In the genomic region with DNA sequence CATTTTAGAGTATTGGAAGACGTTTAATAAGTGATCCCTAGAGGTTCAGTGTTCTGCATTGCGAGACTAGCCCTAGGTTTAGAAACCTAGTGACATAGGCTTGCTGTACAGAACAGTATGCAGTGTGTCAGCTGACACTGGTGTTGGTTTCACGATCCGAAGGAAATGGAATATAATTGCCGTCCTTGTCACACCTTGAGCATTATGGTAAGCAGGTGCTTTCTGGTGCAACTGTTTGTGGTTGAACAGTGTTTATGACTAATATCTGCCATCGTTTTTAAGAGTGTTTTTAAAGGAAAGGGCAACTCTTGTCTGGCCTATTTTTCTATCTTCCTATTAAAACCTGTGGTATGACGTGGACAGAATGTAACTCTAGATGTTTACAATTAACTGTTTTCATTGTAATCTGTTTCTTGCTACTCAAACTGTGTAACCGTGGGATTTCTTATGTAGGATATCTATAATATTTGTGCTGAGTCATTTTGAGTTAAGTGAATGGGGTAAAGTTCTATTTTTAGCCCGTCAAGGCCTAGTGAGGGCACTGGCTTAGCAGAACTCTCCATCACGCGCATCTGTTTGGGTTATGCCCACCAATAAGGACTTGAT, we compare ENCODE assay signal across 8 cellular contexts. TPM values are rescaled to one million over a fixed set of nuclear protein-coding genes. Genes with fewer than 3 reads are reported as not detected.
DNase-seq lines count a peak whose midpoint lies in the region; ATAC-seq, FAIRE-seq and TF ChIP-seq lines count a peak whose summit lies in the region.

No MANE protein-coding gene starts in this region.

- no peak for TF ChIP-seq CTCF in D721Med (IDR thresholded peaks at IDR 0.05; ENCODE audit: insufficient read depth, missing control alignments)

- peak; percentile 94 for ATAC-seq in HG02642 (IDR thresholded peaks at IDR 0.05; ENCODE audit: poor library complexity, unreplicated experiment)
- peak; percentile 23 to 33 for ATAC-seq in naive thymus-derived CD8-positive, alpha-beta T cell

- H3K9me3 Mint-ChIP-seq in naive thymus-derived CD8-positive, alpha-beta T cell = peaks cover 0 to 2% (median 0%) of the 10 kb centered on the region in 9 donors

- no peaks in the 10 kb centered on the region for H3K27me3 Mint-ChIP-seq in naive thymus-derived CD8-positive, alpha-beta T cell

- FAIRE-seq in D721Med (lab: Jason Lieb, UNC) = no peak

- no peak overlapping the region for H3K4me3 Mint-ChIP-seq in naive thymus-derived CD8-positive, alpha-beta T cell

- DNase-seq in stimulated activated CD4-positive, alpha-beta T cell treated with anti-CD3 and anti-CD28 coated beads, Interleukin-1b, Interleukin-23, amount 100 ng/mL, for 48 hours = peak; percentile 43
- no peak for DNase-seq in stimulated activated CD4-positive, alpha-beta T cell treated with anti-CD3 and anti-CD28 coated beads, Interleukin-2, amount 100 ng/mL, for 48 hours
- DNase-seq in NCI-H2081 treated with DMSO at 0.1 percent for 48 hours (lab: John Stamatoyannopoulos, UW) = peak; percentile 47
- DNase-seq in naive thymus-derived CD8-positive, alpha-beta T cell = no peak
- DNase-seq in D721Med (ENCODE audit: insufficient read length, low spot score) = no peak
- no peak for DNase-seq in AML-193 (lab: John Stamatoyannopoulos, UW)

- peak overlapping the region; percentile 59 for H3K27ac ChIP-seq in angular gyrus (ENCODE audit: low read depth, low read length)

- peaks cover 13 to 54% (median 23%) of the 10 kb centered on the region in 3 donors for H3K36me3 Mint-ChIP-seq in naive thymus-derived CD8-positive, alpha-beta T cell

- POLR2A ChIA-PET in naive thymus-derived CD8-positive, alpha-beta T cell (lab: Charles Lee) = interaction anchor here (1.2 kb wide), 1 partner anchor 140 kb away, joined by 3 read pairs; a partner anchor contains a TSS

- peaks cover 9 to 26% (median 23%) of the 10 kb centered on the region in 4 donors for H3K4me1 Mint-ChIP-seq in naive thymus-derived CD8-positive, alpha-beta T cell

- H3K27ac Mint-ChIP-seq in naive thymus-derived CD8-positive, alpha-beta T cell = peak overlapping the region in 6 of 10 donors; percentile 35 to 79 (median 60)

RNA-seq across cellular contexts. Expression of a gene that starts 53.8 kb away (rescaled TPM):
- 10 to 100 TPM; 77.3 to 78.2 TPM for total RNA-seq in naive thymus-derived CD8-positive, alpha-beta T cell
- 10 to 100 TPM; 34.8 to 47.0 (median 36.7) TPM for polyA plus RNA-seq in naive thymus-derived CD8-positive, alpha-beta T cell

Comparison
In these comparisons a context has a peak if more than half of its experiments do, and no peak if none do; other contexts are left out.
1. DNase-seq: peak in stimulated activated CD4-positive, alpha-beta T cell treated with anti-CD3 and anti-CD28 coated beads, Interleukin-1b, Interleukin-23, amount 100 ng/mL, for 48 hours (single experiment) and NCI-H2081 treated with DMSO at 0.1 percent for 48 hours (single experiment); none in stimulated activated CD4-positive, alpha-beta T cell treated with anti-CD3 and anti-CD28 coated beads, Interleukin-2, amount 100 ng/mL, for 48 hours (0 of 2), naive thymus-derived CD8-positive, alpha-beta T cell (0 of 10), D721Med (single experiment) and AML-193 (0 of 2).